Comparison of ENCODE assay signal across 10 cellular contexts in the genomic region with DNA sequence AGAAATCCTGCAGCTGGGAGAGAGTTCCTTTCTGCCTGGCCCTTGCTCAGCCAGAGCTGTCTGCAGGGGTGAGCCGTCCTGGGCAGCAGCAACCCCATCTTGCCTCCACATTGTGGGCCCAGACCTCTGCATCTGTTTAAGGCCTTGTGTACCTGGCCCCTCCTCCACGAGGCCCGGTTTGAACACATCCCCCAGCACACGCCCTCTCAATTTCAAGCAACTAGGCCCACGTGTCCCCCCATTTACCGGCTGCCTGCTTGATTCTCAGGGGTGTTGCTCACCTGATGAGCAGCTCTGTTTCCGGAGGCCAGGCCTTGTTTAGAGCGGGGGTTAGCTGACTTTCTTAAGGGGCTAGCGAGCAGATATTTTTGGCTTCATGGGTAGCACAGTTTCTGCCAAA.
"Had no signal": no experiment of that assay in that cellular context is flagged by ENCODE, and none has a peak within 500 bp of the region (broad histone marks: within the 10 kb centered on the region; RNA-seq: fewer than 3 reads in every experiment).

No MANE protein-coding gene starts in this region.

- DNase-seq: GM23248, GOT3, H7, HFFc6, IMR-90, KG1 had no signal

- ATAC-seq: HCT116, K562 had no signal

- H3K4me3 ChIP-seq: GM23248, HAP-1, K562 had no signal

- H3K9ac ChIP-seq: GM23248 had no signal

- H3K27ac ChIP-seq: GM23248 had no signal

- FAIRE-seq: HTR-8/SVneo, K562 had no signal

- H3K36me3 ChIP-seq: HAP-1 had no signal

- H3K4me1 ChIP-seq: HAP-1 had no signal

- H3K9me3 ChIP-seq: HAP-1 had no signal
